9 cellular contexts compared by ENCODE assay signal in genomic region chr1:51661081-51661518, GRCh38. TPM values are rescaled to one million over a fixed set of nuclear protein-coding genes. Genes with fewer than 3 reads are reported as not detected.
A peak's percentile ranks its signal among the peaks of the same experiment; 100 is the strongest.
DNase-seq lines count a peak whose midpoint lies in the region; ATAC-seq, FAIRE-seq and TF ChIP-seq lines count a peak whose summit lies in the region.
"Had no signal": no experiment of that assay in that cellular context is flagged by ENCODE, and none has a peak within 500 bp of the region (broad histone marks: within the 10 kb centered on the region; RNA-seq: fewer than 3 reads in every experiment).

No MANE protein-coding gene starts in this region.

- no peak for TF ChIP-seq RAD21 in IMR-90 (IDR thresholded peaks at IDR 0.05; ENCODE audit: low read length)

- H3K4ac ChIP-seq in IMR-90 (ENCODE audit: low read depth, low read length): peak overlapping the region; percentile 59; the same call in 1 of the 2 replicates

- H3K4me3 ChIP-seq in IMR-90 (ENCODE audit: insufficient read depth, low read depth, low read length) (no peak overlapping the region), urinary bladder (ENCODE audit: low read depth, low read length) (no peak overlapping the region), kidney (ENCODE audit: low read length in 2 of 2) (no peak overlapping the region)

- no CpG with 5 or more reads among the region's 3 CpGs for WGBS in IMR-90 (ENCODE audit: extremely low coverage in 2 of 2, insufficient read length in 1 of 2), 2 experiments
- 11% methylated on average over 3 of the region's 3 CpGs for WGBS in urinary bladder

- no peak overlapping the region for H3K27ac Mint-ChIP-seq in stimulated activated effector memory CD8-positive, alpha-beta T cell treated with anti-CD3 and anti-CD28 coated beads, Interleukin-12 subunit alpha, Interleukin-12 subunit beta, amount 100 ng/mL, for 72 hours
- H3K27ac Mint-ChIP-seq: activated naive CD8-positive, alpha-beta T cell treated with anti-CD3 and anti-CD28 coated beads for 36 hours; memory B cell had no signal

- no peak overlapping the region for H2BK15ac ChIP-seq in IMR-90 (ENCODE audit: low read depth, low read length)

- no peak for FAIRE-seq in kidney (lab: Jason Lieb, UNC)

- peaks cover 9% of the 10 kb centered on the region for H3K9me1 ChIP-seq in IMR-90 (ENCODE audit: insufficient read depth, low read length)

- no peak overlapping the region for H2AK9ac ChIP-seq in IMR-90 (replicated peaks; ENCODE audit: low read depth, low read length, poor library complexity)

- no peaks in the 10 kb centered on the region for H3K27me3 ChIP-seq in IMR-90 (ENCODE audit: control insufficient read depth, insufficient read depth, low read length)

- H3K79me1 ChIP-seq in IMR-90 (ENCODE audit: low read depth in 1 of 2, low read length in 2 of 2): peaks cover 23 to 51% of the 10 kb centered on the region in 2 experiments

- 0 out of 4 replicates have a peak overlapping the region, but pooled peaks of 1 of the 2 experiments have one; percentile 6 for H4K8ac ChIP-seq in IMR-90 (ENCODE audit: low read depth in 2 of 2, low read length in 2 of 2)

- H4K20me1 ChIP-seq in IMR-90 (ENCODE audit: insufficient read depth, low read length): no peaks in the 10 kb centered on the region; the same call in 1 of the 2 replicates

- no peak overlapping the region for H2AK5ac ChIP-seq in IMR-90 (ENCODE audit: low read depth, low read length)

- H3K56ac ChIP-seq in IMR-90 (ENCODE audit: extremely low read depth, insufficient read depth, low read length): no peak overlapping the region; the same call in 1 of the 2 replicates

- H3K4me1 Mint-ChIP-seq in stimulated activated effector memory CD8-positive, alpha-beta T cell treated with anti-CD3 and anti-CD28 coated beads, Interleukin-12 subunit alpha, Interleukin-12 subunit beta, amount 100 ng/mL, for 72 hours: peaks cover 4% of the 10 kb centered on the region

- POLR2A ChIA-PET in IMR-90 (lab: Charles Lee; ENCODE audit: unreplicated experiment): no interaction called here

- H3K36me3 Mint-ChIP-seq in stimulated activated effector memory CD8-positive, alpha-beta T cell treated with anti-CD3 and anti-CD28 coated beads, Interleukin-12 subunit alpha, Interleukin-12 subunit beta, amount 100 ng/mL, for 72 hours: no peaks in the 10 kb centered on the region

- DNase-seq in IMR-90: peak; percentile 96
- DNase-seq in brain pericyte (ENCODE audit: low read depth, low spot score): peak; percentile 84
- peak; percentile 70 for DNase-seq in islet precursor cell
- DNase-seq in stimulated activated effector memory CD8-positive, alpha-beta T cell treated with anti-CD3 and anti-CD28 coated beads, Interleukin-12 subunit alpha, Interleukin-12 subunit beta, amount 100 ng/mL, for 72 hours (ENCODE audit: low spot score in 2 of 2): no peak
- no peak for DNase-seq in kidney
- no peak for DNase-seq in nucleus accumbens (lab: John Stamatoyannopoulos, UW)
- DNase-seq: activated naive CD8-positive, alpha-beta T cell treated with anti-CD3 and anti-CD28 coated beads for 36 hours had no signal

- peak overlapping the region; percentile 94 for H2BK120ac ChIP-seq in IMR-90 (ENCODE audit: low read depth, low read length)

- 0 out of 2 replicates have a peak overlapping the region, but pooled peaks have one; percentile 36 for H4K5ac ChIP-seq in IMR-90 (ENCODE audit: low read depth, low read length)

- peak overlapping the region; percentile 53 for H4K91ac ChIP-seq in IMR-90 (ENCODE audit: insufficient read depth, low read depth, low read length)

- H3K9me3 ChIP-seq in IMR-90 (ENCODE audit: control insufficient read depth, insufficient read depth, low read length) (no peaks in the 10 kb centered on the region), kidney (ENCODE audit: control insufficient read depth in 1 of 2, low read length in 2 of 2) (no peaks in the 10 kb centered on the region)

- peak overlapping the region; percentile 40 for H2BK20ac ChIP-seq in IMR-90 (ENCODE audit: low read depth, low read length)

- no peak overlapping the region; the same call in 1 of the 2 replicates for H3K14ac ChIP-seq in IMR-90 (replicated peaks; ENCODE audit: low read depth, low read length)

- ATAC-seq in IMR-90 (ENCODE audit: low read depth): peak; percentile 94
- ATAC-seq in stimulated activated effector memory CD8-positive, alpha-beta T cell treated with anti-CD3 and anti-CD28 coated beads, Interleukin-12 subunit alpha, Interleukin-12 subunit beta, amount 100 ng/mL, for 72 hours: no peak

- intact Hi-C loops in IMR-90 (cut with micrococcal nuclease): no loop called here
- intact Hi-C loops in kidney (cut with DNase I): no loop called here

- peak overlapping the region; percentile 57; the same call in 1 of the 2 replicates for H3K18ac ChIP-seq in IMR-90 (ENCODE audit: low read depth, low read length)

- H2AFZ ChIP-seq in IMR-90 (replicated peaks; ENCODE audit: low read length, poor library complexity): no peak overlapping the region

- H3K9me3 Mint-ChIP-seq in stimulated activated effector memory CD8-positive, alpha-beta T cell treated with anti-CD3 and anti-CD28 coated beads, Interleukin-12 subunit alpha, Interleukin-12 subunit beta, amount 100 ng/mL, for 72 hours: no peaks in the 10 kb centered on the region
- H3K9me3 Mint-ChIP-seq: activated naive CD8-positive, alpha-beta T cell treated with anti-CD3 and anti-CD28 coated beads for 36 hours had no signal

- TF ChIP-seq POLR2A in IMR-90 (IDR thresholded peaks at IDR 0.05; ENCODE audit: low read depth, low read length): no peak

- TF ChIP-seq CTCF in IMR-90 (conservative IDR thresholded peaks at IDR 0.05; ENCODE audit: low read depth, low read length) (no peak), kidney (IDR thresholded peaks at IDR 0.05; ENCODE audit: borderline replicate concordance, extremely low read depth, insufficient read depth) (no peak)

- dilution Hi-C loops in IMR-90 (cut with HindIII; ENCODE audit: low sequenced_read_pairs, unreplicated experiment): no loop called here

- no TSS peak for BruUV-seq in IMR-90 (replicated peaks; lab: Mats Ljungman, UMichigan)

- H2BK5ac ChIP-seq in IMR-90 (ENCODE audit: low read depth, low read length, poor library complexity, severe bottlenecking): peak overlapping the region; percentile 90

- H3K36me3 ChIP-seq in IMR-90 (ENCODE audit: control insufficient read depth, insufficient read depth, low read length): no peaks in the 10 kb centered on the region
- H3K36me3 ChIP-seq in urinary bladder (ENCODE audit: insufficient read depth): peaks cover 2% of the 10 kb centered on the region
- no peaks in the 10 kb centered on the region for H3K36me3 ChIP-seq in kidney (ENCODE audit: control insufficient read depth in 1 of 2, insufficient read depth in 2 of 2, low read length in 2 of 2)

- H3K4me3 Mint-ChIP-seq in stimulated activated effector memory CD8-positive, alpha-beta T cell treated with anti-CD3 and anti-CD28 coated beads, Interleukin-12 subunit alpha, Interleukin-12 subunit beta, amount 100 ng/mL, for 72 hours: no peak overlapping the region
- H3K4me3 Mint-ChIP-seq: activated naive CD8-positive, alpha-beta T cell treated with anti-CD3 and anti-CD28 coated beads for 36 hours; memory B cell had no signal

- H3K4me1 ChIP-seq in IMR-90 (ENCODE audit: control insufficient read depth, insufficient read depth, low read length) (peaks cover 10% of the 10 kb centered on the region; the same call in 1 of the 2 replicates), urinary bladder (ENCODE audit: insufficient read depth) (no peaks in the 10 kb centered on the region), kidney (ENCODE audit: control insufficient read depth in 1 of 2, insufficient read depth in 1 of 2, low read depth in 1 of 2, low read length in 2 of 2) (peaks cover 4 to 11% of the 10 kb centered on the region in 2 donors)

- CTCF ChIA-PET in IMR-90 (lab: Yijun Ruan, JAX): interaction anchor here (1.0 kb wide), 2 partner anchors 21 to 108 kb away, joined by 3 to 4 read pairs; no protein-coding TSS in a partner anchor

- H3K9ac ChIP-seq in IMR-90 (ENCODE audit: low read depth, low read length): no peak overlapping the region
- no peak overlapping the region for H3K9ac ChIP-seq in kidney (ENCODE audit: low read length in 2 of 2)

- H3K27ac ChIP-seq in IMR-90 (ENCODE audit: insufficient read depth, low read length): 0 out of 2 replicates have a peak overlapping the region, but pooled peaks have one; percentile 2
- H3K27ac ChIP-seq in urinary bladder (ENCODE audit: low read depth): peak overlapping the region; percentile 38
- no peak overlapping the region for H3K27ac ChIP-seq in kidney (ENCODE audit: low read depth in 2 of 2, low read length in 2 of 2)

- H3K4me2 ChIP-seq in IMR-90 (ENCODE audit: low read depth, low read length): peak overlapping the region; percentile 53

- no peak overlapping the region for H3K23ac ChIP-seq in IMR-90 (ENCODE audit: low read depth, low read length)

- in situ Hi-C loops in IMR-90 (cut with MboI; ENCODE audit: low sequenced_read_pairs): no loop called here

TF ChIP-seq in IMR-90, 13 proteins besides CTCF, POLR2A, EP300 and RAD21 (continues in another document):
- TF ChIP-seq MXI1 (IDR thresholded peaks at IDR 0.05; ENCODE audit: borderline replicate concordance, low read depth, low read length) (no peak), MAFK (IDR thresholded peaks at IDR 0.05; ENCODE audit: low read depth, low read length) (no peak), CEBPB (IDR thresholded peaks at IDR 0.05; ENCODE audit: low read depth, low read length) (peak; percentile 60)
- TF ChIP-seq, protein P1, sequence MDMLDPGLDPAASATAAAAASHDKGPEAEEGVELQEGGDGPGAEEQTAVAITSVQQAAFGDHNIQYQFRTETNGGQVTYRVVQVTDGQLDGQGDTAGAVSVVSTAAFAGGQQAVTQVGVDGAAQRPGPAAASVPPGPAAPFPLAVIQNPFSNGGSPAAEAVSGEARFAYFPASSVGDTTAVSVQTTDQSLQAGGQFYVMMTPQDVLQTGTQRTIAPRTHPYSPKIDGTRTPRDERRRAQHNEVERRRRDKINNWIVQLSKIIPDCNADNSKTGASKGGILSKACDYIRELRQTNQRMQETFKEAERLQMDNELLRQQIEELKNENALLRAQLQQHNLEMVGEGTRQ (IDR thresholded peaks at IDR 0.05; ENCODE audit: low read depth, low read length): no peak

RNA-seq across cellular contexts. Expression of gene OSBPL9, which starts 44.2 kb away (rescaled TPM):
- total RNA-seq in IMR-90 (2012; rRNA removed): 98.9 and 127 TPM in 2 replicates
- 38.1 and 51.4 TPM in 2 replicates for polyA plus RNA-seq in IMR-90 (2012; rRNA removed)
- 11.8 and 14.9 TPM in 2 replicates for polyA plus RNA-seq in IMR-90 (2012; cell fraction: cytosol; rRNA removed)
- polyA plus RNA-seq in IMR-90 (2012; cell fraction: nucleus; rRNA removed; ENCODE audit: low replicate concordance): 15.3 and 74.5 TPM in 2 replicates
- total RNA-seq in urinary bladder: 117 TPM
- 46.3 TPM for polyA plus RNA-seq in urinary bladder
- total RNA-seq in kidney: 76.6 TPM
- 73.2 TPM for polyA plus RNA-seq in kidney (ENCODE audit: insufficient read depth, low read depth, low replicate concordance)

Comparison
In these comparisons a context has a peak if more than half of its experiments do, and no peak if none do; other contexts are left out.
1. DNase-seq: peak in IMR-90 (single experiment), brain pericyte (single experiment) and islet precursor cell (single experiment); none in stimulated activated effector memory CD8-positive, alpha-beta T cell treated with anti-CD3 and anti-CD28 coated beads, Interleukin-12 subunit alpha, Interleukin-12 subunit beta, amount 100 ng/mL, for 72 hours (0 of 2), kidney (single experiment) and nucleus accumbens (0 of 56).
2. H3K27ac ChIP-seq: peak in IMR-90 (single experiment) and urinary bladder (single experiment); none in kidney (0 of 2).